ENCODE assay signal across 7 cellular contexts in the genomic region with DNA sequence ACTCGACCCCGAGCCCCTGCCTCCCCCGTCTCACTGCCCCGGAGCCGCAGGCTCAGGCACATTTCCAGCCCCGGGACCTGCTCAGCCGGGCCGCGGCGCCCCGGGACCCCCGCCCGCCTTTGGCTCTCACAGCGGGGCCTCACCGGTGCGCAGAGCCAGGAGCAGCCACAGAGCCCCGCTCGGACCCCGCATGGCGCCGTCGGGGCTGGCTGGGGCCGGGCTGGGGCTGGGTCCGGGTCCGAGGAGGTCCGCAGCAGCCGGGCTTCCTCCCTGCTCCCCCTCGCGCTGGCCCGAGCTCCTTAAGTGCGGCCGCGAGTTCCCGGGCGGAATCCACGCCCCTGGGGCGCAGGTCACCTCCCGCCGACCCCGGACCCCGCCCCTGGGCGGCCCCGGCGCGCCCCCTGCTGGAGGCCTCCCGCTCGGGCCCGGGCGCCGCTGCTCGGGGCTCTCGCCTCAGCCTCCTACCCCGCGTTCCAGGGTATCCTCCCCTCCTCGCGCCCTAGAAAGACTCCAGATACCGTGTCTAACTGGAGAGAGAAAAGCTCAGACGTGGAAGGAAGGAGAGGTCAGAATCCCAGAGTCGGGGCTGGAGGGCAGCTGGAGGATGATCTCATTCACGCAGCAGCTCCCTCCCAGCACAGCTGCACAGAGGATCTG. TPM values are rescaled to one million over a fixed set of nuclear protein-coding genes. Genes with fewer than 3 reads are reported as not detected.
DNase-seq lines count a peak whose midpoint lies in the region; ATAC-seq, FAIRE-seq and TF ChIP-seq lines count a peak whose summit lies in the region.

Gene MELTF, minus strand, starts transcription at position 307 of the 657 bp plus-strand sequence. Its CDS starts 115 bp downstream, at position 192.

- ATAC-seq in HG02571 (IDR thresholded peaks at IDR 0.05; ENCODE audit: unreplicated experiment), result peak; percentile 71

- no peaks in the 10 kb centered on the region for H3K9me3 Mint-ChIP-seq in chondrocyte (ENCODE audit: low read depth)

- no peak within 1 kb of the TSS for H3K27ac Mint-ChIP-seq in chondrocyte (ENCODE audit: unreplicated experiment)

- WGBS in lower leg skin, 2 donors, result 0 to 6% methylated on average over 21 to 41 of the region's 60 CpGs

- DNase-seq in GM12892 (ENCODE audit: insufficient read length) (peak; percentile 99), NCI-H1092 treated with DMSO at 0.1 percent for 48 hours (lab: John Stamatoyannopoulos, UW) (peak; percentile 39), chondrocyte (ENCODE audit: low spot score) (no peak), lower leg skin (ENCODE audit: low spot score in 2 of 2) (peak in 1 of 2 donors; percentile 93)
- DNase-seq in activated CD4-positive, CD25-positive, alpha-beta regulatory T cell (lab: John Stamatoyannopoulos, UW), result peak; percentile 35 to 56 (median 40)
- peak; percentile 43 for DNase-seq in stimulated activated CD8-positive, alpha-beta memory T cell treated with anti-CD3 and anti-CD28 coated beads, Interleukin-12 subunit alpha, Interleukin-12 subunit beta, amount 100 ng/mL, for 24 hours (ENCODE audit: extremely low read depth)

- peak within 1 kb of the TSS; percentile 44 for H3K4me3 ChIP-seq in lower leg skin (ENCODE audit: low read depth, poor library complexity, severe bottlenecking)

- TF ChIP-seq POLR2A in GM12892 (IDR thresholded peaks at IDR 0.05; ENCODE audit: low read depth, low read length), result peak; percentile 75; the same call in 1 of the 2 replicates
- no peak for TF ChIP-seq POLR2A in lower leg skin (IDR thresholded peaks at IDR 0.05)

- FAIRE-seq in GM12892 (lab: Jason Lieb, UNC), result peak; percentile 17

- H3K4me3 Mint-ChIP-seq in chondrocyte (ENCODE audit: unreplicated experiment), result peak within 1 kb of the TSS; percentile 57

- H3K27me3 Mint-ChIP-seq in chondrocyte (ENCODE audit: low read depth), result peaks cover 2% of the 10 kb centered on the region

- H3K36me3 Mint-ChIP-seq in chondrocyte (ENCODE audit: low read depth), result no peaks in the 10 kb centered on the region

- peaks cover 26% of the 10 kb centered on the region for H3K4me1 Mint-ChIP-seq in chondrocyte (ENCODE audit: low read depth)

- TF ChIP-seq CTCF in chondrocyte (IDR thresholded peaks at IDR 0.05) (peak; percentile 92), lower leg skin (IDR thresholded peaks at IDR 0.05) (no peak)

- intact Hi-C loops in lower leg skin (cut with DNase I; ENCODE audit: low total_unique reads), result no loop called here

RNA-seq across cellular contexts. Expression of gene MELTF, which starts in this region (rescaled TPM):
- 17.9 TPM for polyA plus RNA-seq in GM12892 (2012; ENCODE audit: missing spikeins)
- total RNA-seq in chondrocyte, result 4.5 to 5.2 TPM (median 5.1 TPM) in 3 replicates
- 10 to 100 TPM in 3 of 4 donors, 1 to 10 TPM in 1; 6.4 to 57.2 (median 35.7) TPM for total RNA-seq in lower leg skin
